In the genomic region with DNA sequence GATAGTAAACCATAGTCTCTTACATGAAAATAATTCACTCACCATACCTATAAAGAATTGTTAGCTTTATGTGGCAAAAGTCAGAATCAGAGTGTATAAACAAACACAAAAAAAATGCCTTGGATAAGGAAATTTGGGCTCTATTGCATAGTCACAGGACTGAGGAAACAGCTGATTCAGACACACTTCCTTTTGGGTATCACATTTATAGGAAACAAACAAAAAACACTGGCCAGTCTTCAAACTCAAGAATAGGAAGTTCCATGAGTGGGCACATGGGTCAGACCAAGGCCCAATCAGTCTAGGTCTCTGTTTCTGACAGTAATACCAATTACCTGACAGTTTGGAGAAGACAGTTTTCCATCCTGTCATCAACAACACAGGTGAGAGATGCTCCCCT, we compare ENCODE assay signal across 2 cellular contexts.
TF ChIP-seq lines count a peak whose summit lies in the region.

No MANE protein-coding gene starts in this region.

TF ChIP-seq in liver, 16 proteins besides CTCF, POLR2A, EP300 and RAD21:
- TF ChIP-seq, protein P1, sequence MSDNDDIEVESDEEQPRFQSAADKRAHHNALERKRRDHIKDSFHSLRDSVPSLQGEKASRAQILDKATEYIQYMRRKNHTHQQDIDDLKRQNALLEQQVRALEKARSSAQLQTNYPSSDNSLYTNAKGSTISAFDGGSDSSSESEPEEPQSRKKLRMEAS (IDR thresholded peaks at IDR 0.05): peak; percentile 46
- no peak for TF ChIP-seq EGR1 (IDR thresholded peaks at IDR 0.05; ENCODE audit: low read depth in 2 of 2)

TF ChIP-seq in HepG2, 621 proteins besides CTCF, POLR2A, EP300 and RAD21:
- no peak for TF ChIP-seq SCMH1 (CRISPR knock-in tag; IDR thresholded peaks at IDR 0.05; ENCODE audit: borderline replicate concordance)
- TF ChIP-seq ZSCAN12 (CRISPR knock-in tag; IDR thresholded peaks at IDR 0.05): no peak
- no peak for TF ChIP-seq ZNF253 (CRISPR knock-in tag; IDR thresholded peaks at IDR 0.05; ENCODE audit: borderline replicate concordance)
- no peak for TF ChIP-seq GTF2F1 (IDR thresholded peaks at IDR 0.05; ENCODE audit: low read length)
- no peak for TF ChIP-seq HOXA3 (CRISPR knock-in tag; IDR thresholded peaks at IDR 0.05)
- TF ChIP-seq, protein P2, sequence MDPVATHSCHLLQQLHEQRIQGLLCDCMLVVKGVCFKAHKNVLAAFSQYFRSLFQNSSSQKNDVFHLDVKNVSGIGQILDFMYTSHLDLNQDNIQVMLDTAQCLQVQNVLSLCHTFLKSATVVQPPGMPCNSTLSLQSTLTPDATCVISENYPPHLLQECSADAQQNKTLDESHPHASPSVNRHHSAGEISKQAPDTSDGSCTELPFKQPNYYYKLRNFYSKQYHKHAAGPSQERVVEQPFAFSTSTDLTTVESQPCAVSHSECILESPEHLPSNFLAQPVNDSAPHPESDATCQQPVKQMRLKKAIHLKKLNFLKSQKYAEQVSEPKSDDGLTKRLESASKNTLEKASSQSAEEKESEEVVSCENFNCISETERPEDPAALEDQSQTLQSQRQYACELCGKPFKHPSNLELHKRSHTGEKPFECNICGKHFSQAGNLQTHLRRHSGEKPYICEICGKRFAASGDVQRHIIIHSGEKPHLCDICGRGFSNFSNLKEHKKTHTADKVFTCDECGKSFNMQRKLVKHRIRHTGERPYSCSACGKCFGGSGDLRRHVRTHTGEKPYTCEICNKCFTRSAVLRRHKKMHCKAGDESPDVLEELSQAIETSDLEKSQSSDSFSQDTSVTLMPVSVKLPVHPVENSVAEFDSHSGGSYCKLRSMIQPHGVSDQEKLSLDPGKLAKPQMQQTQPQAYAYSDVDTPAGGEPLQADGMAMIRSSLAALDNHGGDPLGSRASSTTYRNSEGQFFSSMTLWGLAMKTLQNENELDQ (CRISPR knock-in tag; IDR thresholded peaks at IDR 0.05; ENCODE audit: borderline replicate concordance): no peak
- no peak for TF ChIP-seq ZBTB34 (CRISPR knock-in tag; IDR thresholded peaks at IDR 0.05)
- TF ChIP-seq SYNCRIP (IDR thresholded peaks at IDR 0.05; ENCODE audit: insufficient read depth, low read depth, low read length): no peak
- TF ChIP-seq ZFX (CRISPR knock-in tag; IDR thresholded peaks at IDR 0.05; ENCODE audit: low read depth): no peak
- no peak for TF ChIP-seq POGK (CRISPR knock-in tag; conservative IDR thresholded peaks at IDR 0.05)
- no peak for TF ChIP-seq CEBPZ (IDR thresholded peaks at IDR 0.05; ENCODE audit: low read length)
- TF ChIP-seq ZNF790 (CRISPR knock-in tag; IDR thresholded peaks at IDR 0.05; ENCODE audit: borderline replicate concordance): no peak
